27 cellular contexts compared by ENCODE assay signal in genomic region chr14:51308872-51309271, GRCh38.
DNase-seq lines count a peak whose midpoint lies in the region; ATAC-seq, FAIRE-seq and TF ChIP-seq lines count a peak whose summit lies in the region.
"Had no signal": no experiment of that assay in that cellular context is flagged by ENCODE, and none has a peak within 500 bp of the region (broad histone marks: within the 10 kb centered on the region; RNA-seq: fewer than 3 reads in every experiment).

No MANE protein-coding gene starts in this region.

- no peak overlapping the region for H3K4me3 Mint-ChIP-seq in astrocyte (ENCODE audit: unreplicated experiment)
- H3K4me3 Mint-ChIP-seq: CD4-positive, alpha-beta T cell; GM23338; HFFc6 had no signal

- no peak overlapping the region for H3K18ac ChIP-seq in neuronal stem cell (ENCODE audit: low read length)

- H2BK5ac ChIP-seq in neuronal stem cell (ENCODE audit: low read length): no peak overlapping the region

- H4K20me1 ChIP-seq in astrocyte (ENCODE audit: insufficient read depth, low read length): no peaks in the 10 kb centered on the region
- H4K20me1 ChIP-seq: BLaER1 treated with 17β-estradiol and CSF1 and Interleukin-3, amounts not matched to agents 10 nM and 100 nM had no signal

- H3K9me3 Mint-ChIP-seq in astrocyte (ENCODE audit: unreplicated experiment): no peaks in the 10 kb centered on the region
- H3K9me3 Mint-ChIP-seq: CD4-positive, alpha-beta T cell; GM23338; HFFc6 had no signal

- H3K23ac ChIP-seq in neuronal stem cell (ENCODE audit: low read depth, low read length, poor library complexity): no peak overlapping the region

- H3K27me3 ChIP-seq in astrocyte (ENCODE audit: insufficient read depth, low read length) (no peaks in the 10 kb centered on the region), neuronal stem cell (ENCODE audit: control insufficient read depth in 3 of 3, insufficient read depth in 3 of 3, low read depth in 1 of 3, low read length in 3 of 3) (peaks cover 0 to 21% (median 0%) of the 10 kb centered on the region in 3 experiments)
- H3K27me3 ChIP-seq: BLaER1 treated with 17β-estradiol and CSF1 and Interleukin-3, amounts not matched to agents 10 nM and 100 nM had no signal

- no peak overlapping the region for H2BK12ac ChIP-seq in neuronal stem cell (ENCODE audit: low read length)

- no peaks in the 10 kb centered on the region for H3K9me3 ChIP-seq in astrocyte (ENCODE audit: insufficient read depth, low read depth, low read length)
- no peaks in the 10 kb centered on the region for H3K9me3 ChIP-seq in neuronal stem cell (replicated peaks in 1 of 2; ENCODE audit: control insufficient read depth in 2 of 2, insufficient read depth in 1 of 2, low read depth in 1 of 2, low read length in 2 of 2)
- H3K9me3 ChIP-seq: A549; BLaER1 treated with 17β-estradiol and CSF1 and Interleukin-3, amounts not matched to agents 10 nM and 100 nM; HAP-1 had no signal

- no peak for TF ChIP-seq CTCF in astrocyte (IDR thresholded peaks at IDR 0.05; ENCODE audit: insufficient read depth, low read depth, low read length)

- FAIRE-seq in astrocyte (lab: Jason Lieb, UNC): no peak
- FAIRE-seq: A549, D721Med, GM12878 had no signal

- peaks cover 60% of the 10 kb centered on the region for H3K4me1 Mint-ChIP-seq in astrocyte (ENCODE audit: low read depth, unreplicated experiment)

- ATAC-seq in HG03280 (IDR thresholded peaks at IDR 0.05; ENCODE audit: unreplicated experiment): no peak
- ATAC-seq: A549, GM12878, GM23338, Panc1 had no signal

- H2AK5ac ChIP-seq in neuronal stem cell (ENCODE audit: low read depth, low read length): no peak overlapping the region

- no peaks in the 10 kb centered on the region for H3K36me3 ChIP-seq in astrocyte (ENCODE audit: insufficient read depth, low read length)
- no peaks in the 10 kb centered on the region for H3K36me3 ChIP-seq in neuronal stem cell (replicated peaks in 1 of 2; ENCODE audit: control insufficient read depth in 2 of 2, insufficient read depth in 2 of 2, low read length in 2 of 2)
- H3K36me3 ChIP-seq: BLaER1 treated with 17β-estradiol and CSF1 and Interleukin-3, amounts not matched to agents 10 nM and 100 nM; HAP-1 had no signal

- no peak overlapping the region for H3K27ac ChIP-seq in astrocyte (ENCODE audit: low read depth, low read length)
- H3K27ac ChIP-seq in neuronal stem cell (replicated peaks; ENCODE audit: low read length): no peak overlapping the region
- H3K27ac ChIP-seq: A549; BLaER1 treated with 17β-estradiol and CSF1 and Interleukin-3, amounts not matched to agents 10 nM and 100 nM had no signal

- no peak overlapping the region for H3K4ac ChIP-seq in neuronal stem cell (ENCODE audit: low read length)

- H2AFZ ChIP-seq in astrocyte (ENCODE audit: low read depth, low read length): no peak overlapping the region
- no peak overlapping the region for H2AFZ ChIP-seq in neuronal stem cell (ENCODE audit: low read length)
- H2AFZ ChIP-seq: GM23338 had no signal

- H3K27me3 Mint-ChIP-seq in astrocyte (ENCODE audit: low read depth, unreplicated experiment): no peaks in the 10 kb centered on the region
- H3K27me3 Mint-ChIP-seq: CD4-positive, alpha-beta T cell had no signal

- peak overlapping the region; percentile 4 for H3K27ac Mint-ChIP-seq in astrocyte (ENCODE audit: unreplicated experiment)
- H3K27ac Mint-ChIP-seq: CD4-positive, alpha-beta T cell; GM23338; HFFc6 had no signal

- H4K8ac ChIP-seq in neuronal stem cell (ENCODE audit: low read depth, low read length): no peak overlapping the region

- peak; percentile 38 for DNase-seq in EH (ENCODE audit: low read depth)
- DNase-seq in M059J (ENCODE audit: low read depth): peak; percentile 21
- DNase-seq in astrocyte (ENCODE audit: low read depth): peak; percentile 42
- DNase-seq in myocyte (ENCODE audit: low read depth): peak; percentile 94
- DNase-seq in activated CD8-positive, alpha-beta memory T cell treated with anti-CD3 and anti-CD28 coated beads for 24 hours: no peak
- DNase-seq in EL: no peak
- no peak for DNase-seq in neuronal stem cell (ENCODE audit: low spot score)
- DNase-seq: AML-193; CD4-positive, alpha-beta T cell; GDM1; HFFc6; Karpas-422; NCI-H1092 treated with DMSO at 0.1 percent for 48 hours; NCI-H1436 treated with DMSO at 0.1 percent for 48 hours; NCI-H187 treated with DMSO at 0.1 percent for 48 hours; NCI-H446; NCI-H524 treated with DMSO at 0.1 percent for 48 hours; SHP77 treated with DMSO at 0.1 percent for 48 hours; T-helper 1 cell had no signal

- no peak overlapping the region for H2BK15ac ChIP-seq in neuronal stem cell (ENCODE audit: low read length)

- H4K91ac ChIP-seq in neuronal stem cell (ENCODE audit: low read depth, low read length, poor library complexity): no peak overlapping the region

- H3K4me2 ChIP-seq in astrocyte (ENCODE audit: low read length) (no peak overlapping the region), neuronal stem cell (ENCODE audit: insufficient read depth, low read length, poor library complexity, severe bottlenecking) (no peak overlapping the region)
- H3K4me2 ChIP-seq: A549; BLaER1 treated with 17β-estradiol and CSF1 and Interleukin-3, amounts not matched to agents 10 nM and 100 nM; GM23338 had no signal

- H3K14ac ChIP-seq in neuronal stem cell (ENCODE audit: low read length): no peak overlapping the region

- H3K4me3 ChIP-seq in astrocyte (ENCODE audit: insufficient read depth, low read depth, low read length) (no peak overlapping the region), neuronal stem cell (ENCODE audit: low read length in 2 of 2) (no peak overlapping the region)
- H3K4me3 ChIP-seq: A549; BLaER1 treated with 17β-estradiol and CSF1 and Interleukin-3, amounts not matched to agents 10 nM and 100 nM; GM12878; GM23338; HAP-1 had no signal

- H3K36me3 Mint-ChIP-seq in astrocyte (ENCODE audit: low read depth, unreplicated experiment): peaks cover 4% of the 10 kb centered on the region

- no peak overlapping the region for H2BK120ac ChIP-seq in neuronal stem cell (ENCODE audit: low read depth, low read length)

- peaks cover 25% of the 10 kb centered on the region for H3K4me1 ChIP-seq in astrocyte (ENCODE audit: insufficient read depth, low read length)
- peaks cover 0 to 11% of the 10 kb centered on the region in 2 donors for H3K4me1 ChIP-seq in neuronal stem cell (ENCODE audit: control insufficient read depth in 2 of 2, insufficient read depth in 1 of 2, low read depth in 1 of 2, low read length in 2 of 2)
- H3K4me1 ChIP-seq: BLaER1 treated with 17β-estradiol and CSF1 and Interleukin-3, amounts not matched to agents 10 nM and 100 nM; HAP-1 had no signal

- H3K9ac ChIP-seq in astrocyte (ENCODE audit: low read length) (no peak overlapping the region), neuronal stem cell (ENCODE audit: low read depth, low read length, poor library complexity) (no peak overlapping the region)
- H3K9ac ChIP-seq: BLaER1 treated with 17β-estradiol and CSF1 and Interleukin-3, amounts not matched to agents 10 nM and 100 nM had no signal

- H3K79me1 ChIP-seq in neuronal stem cell (ENCODE audit: low read depth, low read length): no peaks in the 10 kb centered on the region

- H3K79me2 ChIP-seq in astrocyte (ENCODE audit: insufficient read depth, low read length): no peaks in the 10 kb centered on the region

Comparison
In these comparisons a context has a peak if more than half of its experiments do, and no peak if none do; other contexts are left out.
1. DNase-seq: peak in EH (single experiment), M059J (single experiment), astrocyte (single experiment) and myocyte (single experiment); none in activated CD8-positive, alpha-beta memory T cell treated with anti-CD3 and anti-CD28 coated beads for 24 hours (single experiment), EL (single experiment) and neuronal stem cell (single experiment).